14 cellular contexts compared by ENCODE assay signal in the genomic region with DNA sequence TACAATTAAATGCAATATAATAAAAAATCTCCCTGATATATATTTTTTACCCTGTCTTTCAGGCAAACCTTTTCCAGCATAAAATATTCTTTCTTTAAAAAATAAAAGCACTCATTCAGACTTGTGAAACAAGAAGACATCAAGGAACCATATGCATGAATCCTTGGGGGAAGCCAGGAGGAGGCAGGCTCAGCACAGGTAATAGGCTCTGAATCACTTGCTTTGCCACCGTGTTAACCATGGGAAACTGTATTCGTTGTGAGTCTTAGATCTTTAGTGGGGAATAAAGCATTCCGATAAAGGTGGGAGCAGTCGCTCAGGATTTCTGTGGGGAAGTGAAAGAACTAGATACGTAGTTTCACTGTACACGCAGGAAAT. TPM values are rescaled to one million over a fixed set of nuclear protein-coding genes. Genes with fewer than 3 reads are reported as not detected.
A peak's percentile ranks its signal among the peaks of the same experiment; 100 is the strongest.
DNase-seq lines count a peak whose midpoint lies in the region; ATAC-seq, FAIRE-seq and TF ChIP-seq lines count a peak whose summit lies in the region.
"Had no signal": no experiment of that assay in that cellular context is flagged by ENCODE, and none has a peak within 500 bp of the region (broad histone marks: within the 10 kb centered on the region; RNA-seq: fewer than 3 reads in every experiment).

No MANE protein-coding gene starts in this region.

- H3K9me3 Mint-ChIP-seq in Calu3 (ENCODE audit: low read depth, unreplicated experiment) = no peaks in the 10 kb centered on the region
- H3K9me3 Mint-ChIP-seq: activated CD4-positive, alpha-beta T cell treated with anti-CD3 and anti-CD28 coated beads, Interleukin-2, amount 10 ng/mL, durations not matched to agents 7 days and 5 days; activated T-helper 17 cell treated with anti-CD3 and anti-CD28 coated beads, Interleukin-2, amount 50 U/mL, for 72 hours had no signal

- no peaks in the 10 kb centered on the region for H3K27me3 ChIP-seq in SJCRH30
- H3K27me3 ChIP-seq: body of pancreas, neutrophil had no signal

- TF ChIP-seq CTCF in fibroblast of pulmonary artery (IDR thresholded peaks at IDR 0.05; ENCODE audit: low read length, missing control alignments) (no peak), Calu3 (IDR thresholded peaks at IDR 0.05; ENCODE audit: unreplicated experiment) (no peak)

- no peaks in the 10 kb centered on the region for H3K27me3 Mint-ChIP-seq in Calu3 (ENCODE audit: unreplicated experiment)
- H3K27me3 Mint-ChIP-seq: activated CD4-positive, alpha-beta T cell treated with anti-CD3 and anti-CD28 coated beads, Interleukin-2, amount 10 ng/mL, durations not matched to agents 7 days and 5 days had no signal

- CTCF ChIA-PET in Calu3 (lab: Charles Lee) = no interaction called here

- intact Hi-C loops in Calu3 (cut with micrococcal nuclease; ENCODE audit: unreplicated experiment) = no loop called here

- H3K36me3 ChIP-seq in SJCRH30 = peaks cover 7% of the 10 kb centered on the region
- H3K36me3 ChIP-seq: neutrophil had no signal

- no peaks in the 10 kb centered on the region for H3K9me3 ChIP-seq in SJCRH30 (replicated peaks)
- H3K9me3 ChIP-seq: body of pancreas, neutrophil had no signal

- H3K27ac Mint-ChIP-seq in Calu3 (ENCODE audit: unreplicated experiment) = no peak overlapping the region
- H3K27ac Mint-ChIP-seq: activated CD4-positive, alpha-beta T cell treated with anti-CD3 and anti-CD28 coated beads, Interleukin-2, amount 10 ng/mL, durations not matched to agents 7 days and 5 days; activated T-helper 17 cell treated with anti-CD3 and anti-CD28 coated beads, Interleukin-2, amount 50 U/mL, for 72 hours; T-helper 17 cell had no signal

- no peaks in the 10 kb centered on the region for H3K36me3 Mint-ChIP-seq in Calu3 (ENCODE audit: insufficient read depth, unreplicated experiment)

- no TSS peak for BruUV-seq in Calu3 (replicated peaks; lab: Mats Ljungman, UMichigan)

- no peak for FAIRE-seq in GM12891 (lab: Jason Lieb, UNC)

- no peaks in the 10 kb centered on the region for H3K4me1 Mint-ChIP-seq in Calu3 (ENCODE audit: low read depth, unreplicated experiment)
- H3K4me1 Mint-ChIP-seq: activated CD4-positive, alpha-beta T cell treated with anti-CD3 and anti-CD28 coated beads, Interleukin-2, amount 10 ng/mL, durations not matched to agents 7 days and 5 days; activated T-helper 17 cell treated with anti-CD3 and anti-CD28 coated beads, Interleukin-2, amount 50 U/mL, for 72 hours; T-helper 17 cell had no signal

- ATAC-seq in GM19324 (IDR thresholded peaks at IDR 0.05; ENCODE audit: low FRiP score, unreplicated experiment) = no peak
- ATAC-seq: activated T-helper 17 cell treated with anti-CD3 and anti-CD28 coated beads, Interleukin-2, amount 50 U/mL, for 72 hours; body of pancreas; esophagus mucosa; T-helper 17 cell had no signal

- H3K4me3 ChIP-seq in SJCRH30 = no peak overlapping the region
- H3K4me3 ChIP-seq in fibroblast of pulmonary artery (replicated peaks; ENCODE audit: low read depth, low read length) = peak overlapping the region; percentile 37
- H3K4me3 ChIP-seq: body of pancreas had no signal

- DNase-seq in GM12891 (ENCODE audit: insufficient read length, low spot score) (no peak), SJCRH30 (no peak), fibroblast of pulmonary artery (ENCODE audit: low read depth) (peak; percentile 47), renal cortical epithelial cell (ENCODE audit: low read depth) (peak; percentile 36), mesenteric fat pad (ENCODE audit: low spot score) (no peak), NCI-H2196 (lab: John Stamatoyannopoulos, UW; ENCODE audit: unreplicated experiment) (no peak), Calu3 (no peak)
- DNase-seq: activated CD4-positive, alpha-beta T cell treated with anti-CD3 and anti-CD28 coated beads, Interleukin-2, amount 10 ng/mL, durations not matched to agents 7 days and 5 days; body of pancreas; T-helper 17 cell had no signal

- no peak overlapping the region for H3K4me3 Mint-ChIP-seq in Calu3 (ENCODE audit: low read depth, unreplicated experiment)
- H3K4me3 Mint-ChIP-seq: activated CD4-positive, alpha-beta T cell treated with anti-CD3 and anti-CD28 coated beads, Interleukin-2, amount 10 ng/mL, durations not matched to agents 7 days and 5 days; activated T-helper 17 cell treated with anti-CD3 and anti-CD28 coated beads, Interleukin-2, amount 50 U/mL, for 72 hours; T-helper 17 cell had no signal

- TF ChIP-seq POLR2A in GM12891 (IDR thresholded peaks at IDR 0.05; ENCODE audit: low read depth, low read length) = no peak

- peaks cover 23% of the 10 kb centered on the region for H3K4me1 ChIP-seq in SJCRH30
- H3K4me1 ChIP-seq: body of pancreas had no signal

- H3K27ac ChIP-seq in SJCRH30 = peak overlapping the region; percentile 10
- H3K27ac ChIP-seq: body of pancreas, neutrophil had no signal

TF ChIP-seq in GM12891, 5 proteins besides CTCF, POLR2A, EP300 and RAD21:
- TF ChIP-seq POU2F2 (IDR thresholded peaks at IDR 0.05; ENCODE audit: low read depth, low read length) = no peak
- TF ChIP-seq SPI1 (IDR thresholded peaks at IDR 0.05; ENCODE audit: low read depth, low read length) = 0 out of 2 replicates have a peak, but pooled peaks have one; percentile 13

RNA-seq across cellular contexts. Expression of gene FBN1, which starts 42.4 kb away (rescaled TPM):
- 5.1 TPM for polyA plus RNA-seq in GM12891 (2012; ENCODE audit: low read depth, missing spikeins)
- 31.6 and 33.5 TPM in 2 replicates for total RNA-seq in SJCRH30 (2014; rRNA removed; shearing (Covaris generic))
- total RNA-seq in renal cortical epithelial cell (353 and 808 TPM in 2 replicates), mesenteric fat pad (297 TPM), Calu3 (2022) (0.93 and 1.1 TPM in 2 replicates)

Comparison
In these comparisons a context has a peak if more than half of its experiments do, and no peak if none do; other contexts are left out.
1. DNase-seq: peak in fibroblast of pulmonary artery (single experiment) and renal cortical epithelial cell (single experiment); none in GM12891 (single experiment), SJCRH30 (0 of 2), mesenteric fat pad (single experiment), NCI-H2196 (single experiment) and Calu3 (single experiment).
2. RNA of gene FBN1, which starts 42.4 kb away (total RNA-seq): 353 to 808 TPM in renal cortical epithelial cell, 297 TPM in mesenteric fat pad (single experiment) and 31.6 to 33.5 TPM in SJCRH30; 0.93 to 1.1 TPM in Calu3; every median in the first group is over 10 times any median in the second.